7 cellular contexts compared by ENCODE assay signal in genomic region chr6:1197309-1197708, GRCh38.
"Had no signal": no experiment of that assay in that cellular context is flagged by ENCODE, and none has a peak within 500 bp of the region (broad histone marks: within the 10 kb centered on the region; RNA-seq: fewer than 3 reads in every experiment).

No MANE protein-coding gene starts in this region.

- ATAC-seq: GM23338 had no signal

- H2AFZ ChIP-seq: GM23338 had no signal

- DNase-seq: H9, HCEC 1CT, IMR-90 had no signal

- H3K4me3 ChIP-seq: GM23338 had no signal

- FAIRE-seq: H1, H54, HTR-8/SVneo had no signal

- H3K4me2 ChIP-seq: GM23338 had no signal
